In the genomic region with DNA sequence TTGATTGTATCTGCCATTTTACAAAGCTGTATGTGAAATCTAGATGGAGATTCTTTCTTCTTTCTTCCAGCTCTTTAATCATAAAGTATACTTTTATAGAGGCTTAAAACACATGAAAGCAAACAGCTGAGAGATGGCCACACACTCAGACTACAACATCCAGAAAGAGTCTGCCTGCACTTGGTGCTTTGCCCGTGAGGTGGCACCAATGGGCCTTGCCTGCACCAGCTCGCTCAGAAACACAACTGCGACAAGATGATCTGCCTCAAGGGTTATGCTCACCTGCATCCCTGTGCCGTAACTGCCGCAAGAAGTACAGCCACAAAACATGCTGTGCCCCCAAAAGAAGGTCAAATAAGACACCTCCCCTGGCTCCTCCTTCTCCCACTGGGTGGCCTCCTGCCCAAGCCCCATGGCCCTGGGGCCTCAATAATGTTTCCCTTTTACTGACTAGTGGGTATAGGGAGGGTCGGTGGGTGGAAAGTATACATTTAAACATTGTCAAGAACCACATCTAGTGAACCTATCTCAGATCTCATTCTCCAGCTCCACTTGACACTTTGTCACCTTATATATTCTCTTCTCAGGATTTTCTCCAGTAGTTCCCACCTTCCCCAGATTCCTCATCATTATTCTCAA, we compare ENCODE assay signal across 8 cellular contexts.
DNase-seq lines count a peak whose midpoint lies in the region; ATAC-seq and TF ChIP-seq lines count a peak whose summit lies in the region.

No MANE protein-coding gene starts in this region.

- H3K4me3 ChIP-seq in AG09309 (ENCODE audit: control insufficient read depth, low read depth, low read length) (no peak overlapping the region), astrocyte of the spinal cord (ENCODE audit: low read depth, low read length) (no peak overlapping the region), upper lobe of right lung (no peak overlapping the region)

- H3K36me3 ChIP-seq in upper lobe of right lung: peaks cover 21% of the 10 kb centered on the region

- DNase-seq in AG09309 (ENCODE audit: low read depth) (no peak), astrocyte of the spinal cord (ENCODE audit: low read depth, low spot score) (peak; percentile 45), iris pigment epithelial cell (ENCODE audit: low read depth) (peak; percentile 60), upper lobe of right lung (peak; percentile 68), NCI-H1417 treated with DMSO at 0.1 percent for 48 hours (lab: John Stamatoyannopoulos, UW) (no peak)

- H3K27me3 ChIP-seq in upper lobe of right lung: no peaks in the 10 kb centered on the region

- H3K27ac ChIP-seq in upper lobe of right lung: no peak overlapping the region

- peak; percentile 67 for TF ChIP-seq CTCF in AG09309 (IDR thresholded peaks at IDR 0.05; ENCODE audit: control insufficient read depth, insufficient read depth, low read depth, low read length, missing control alignments)
- TF ChIP-seq CTCF in astrocyte of the spinal cord (IDR thresholded peaks at IDR 0.05; ENCODE audit: low read depth, low read length): peak; percentile 82
- peak; percentile 38 for TF ChIP-seq CTCF in upper lobe of right lung (IDR thresholded peaks at IDR 0.05)

- H3K9me3 ChIP-seq in upper lobe of right lung: no peaks in the 10 kb centered on the region

- ATAC-seq in HG03432 (IDR thresholded peaks at IDR 0.05; ENCODE audit: unreplicated experiment) (peak; percentile 44), upper lobe of right lung (peak; percentile 79), GM21423 (IDR thresholded peaks at IDR 0.05; ENCODE audit: unreplicated experiment) (no peak), HG03354 (IDR thresholded peaks at IDR 0.05; ENCODE audit: poor library complexity, severe bottlenecking, unreplicated experiment) (no peak)

- no peaks in the 10 kb centered on the region for H3K4me1 ChIP-seq in upper lobe of right lung

- in situ Hi-C loops in astrocyte of the spinal cord (cut with HindIII; ENCODE audit: low sequenced_read_pairs): no loop called here

- intact Hi-C loops in upper lobe of right lung (cut with DNase I): no loop called here

Comparison
In these comparisons a context has a peak if more than half of its experiments do, and no peak if none do; other contexts are left out.
1. DNase-seq: peak in astrocyte of the spinal cord (single experiment), iris pigment epithelial cell (single experiment) and upper lobe of right lung (single experiment); none in AG09309 (single experiment) and NCI-H1417 treated with DMSO at 0.1 percent for 48 hours (single experiment).
2. ATAC-seq: peak in HG03432 (single experiment) and upper lobe of right lung (single experiment); none in GM21423 (single experiment) and HG03354 (single experiment).
3. Peak in every context shown above with its lines, with median percentiles within 50 percentile points of each other: CTCF ChIP-seq.